Comparison of ENCODE assay signal across 19 cellular contexts in the genomic region with DNA sequence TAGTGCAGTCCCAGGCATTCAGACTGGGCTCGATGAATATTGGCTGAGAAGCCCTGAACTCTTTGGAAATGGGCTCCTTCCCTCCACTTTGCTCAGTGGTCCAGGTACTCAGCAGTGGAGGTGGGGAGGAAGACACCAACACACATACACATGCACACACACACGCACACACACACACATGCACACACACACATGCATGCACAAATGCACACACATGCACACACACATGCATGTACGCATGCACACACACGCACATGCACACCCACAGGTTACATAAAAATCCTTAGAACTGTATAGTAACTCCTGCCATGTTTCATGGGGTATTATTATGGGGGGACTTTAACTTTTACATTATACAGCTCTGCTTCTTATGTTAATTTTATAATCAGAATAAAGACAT.
"Had no signal": no experiment of that assay in that cellular context is flagged by ENCODE, and none has a peak within 500 bp of the region (broad histone marks: within the 10 kb centered on the region; RNA-seq: fewer than 3 reads in every experiment).

No MANE protein-coding gene starts in this region.

- H3K79me2 ChIP-seq: hepatocyte had no signal

- H3K4me1 ChIP-seq: foreskin keratinocyte had no signal

- H3K4me2 ChIP-seq: hepatocyte, SK-N-SH had no signal

- H3K9ac ChIP-seq: SK-N-SH had no signal

- H3K27me3 ChIP-seq: foreskin keratinocyte, hepatocyte, left lung, spleen, tibial artery had no signal

- ATAC-seq: activated T-cell treated with anti-CD3 and anti-CD28 coated beads, Interleukin-2, amount 50 U/mL, for 72 hours; foreskin keratinocyte; left lung; natural killer cell treated with Interleukin-12 subunit alpha and Interleukin-12 subunit beta and Interleukin-15 and Interleukin-18, amount 100 ng/mL, for 72 hours had no signal

- H3K4me3 ChIP-seq: hepatocyte, left lung, lung, spleen, tibial artery had no signal

- H2AFZ ChIP-seq: hepatocyte had no signal

- DNase-seq: activated CD4-positive, alpha-beta memory T cell treated with anti-CD3 and anti-CD28 coated beads, Interleukin-2, amount 10 ng/mL, durations not matched to agents 7 days and 5 days; activated CD4-positive, alpha-beta T cell treated with anti-CD3 and anti-CD28 coated beads, Interleukin-2, amount 10 ng/mL, durations not matched to agents 24 days and 14 days; activated gamma-delta T cell treated with Interleukin-2 at 50 U/mL for 16 hours; activated T-cell treated with anti-CD3 and anti-CD28 coated beads, Interleukin-2, amount 50 U/mL, for 72 hours; effector CD4-positive, alpha-beta T cell; immature natural killer cell; left lung; spleen; stimulated activated CD4-positive, alpha-beta T cell treated with anti-CD3 and anti-CD28 coated beads, Interleukin-4, amount 100 ng/mL, for 1 hour; stimulated activated naive CD4-positive, alpha-beta T cell had no signal

- H3K9me3 ChIP-seq: left lung, neutrophil, SK-N-SH, spleen, tibial artery had no signal

- H3K36me3 ChIP-seq: left lung, neutrophil had no signal

- FAIRE-seq: astrocyte, bronchial epithelial cell had no signal

- H3K27ac ChIP-seq: foreskin keratinocyte, hepatocyte, left lung, neutrophil, spleen, tibial artery had no signal
